ENCODE assay signal across 17 cellular contexts in the genomic region with DNA sequence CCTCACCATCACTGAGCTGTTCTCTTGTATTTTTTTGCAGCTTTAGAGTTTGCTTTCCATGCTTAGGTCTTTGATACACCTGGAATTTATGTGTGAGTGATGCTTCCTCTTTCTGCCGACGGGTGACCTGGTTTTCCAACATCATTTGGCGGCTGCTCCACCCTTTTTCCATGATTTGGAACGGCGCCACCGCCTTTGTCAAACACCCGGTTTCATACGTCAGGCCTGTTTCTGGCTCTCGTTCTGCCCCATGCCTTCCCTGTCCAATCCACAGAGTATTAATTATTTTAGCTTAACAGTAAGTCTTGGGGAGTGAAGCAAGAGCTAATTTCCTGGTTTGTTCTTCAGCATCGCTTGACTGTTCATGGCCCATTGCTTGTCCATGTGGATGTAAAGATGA. TPM values are rescaled to one million over a fixed set of nuclear protein-coding genes. Genes with fewer than 3 reads are reported as not detected.
DNase-seq lines count a peak whose midpoint lies in the region; ATAC-seq and TF ChIP-seq lines count a peak whose summit lies in the region.
"Had no signal": no experiment of that assay in that cellular context is flagged by ENCODE, and none has a peak within 500 bp of the region (broad histone marks: within the 10 kb centered on the region; RNA-seq: fewer than 3 reads in every experiment).

No MANE protein-coding gene starts in this region.

- TF ChIP-seq CTCF in LNCaP clone FGC (IDR thresholded peaks at IDR 0.05; ENCODE audit: control insufficient read depth, extremely low read depth, insufficient read depth) (no peak), coronary artery (IDR thresholded peaks at IDR 0.05) (no peak)

- ATAC-seq in GM19467 (IDR thresholded peaks at IDR 0.05; ENCODE audit: unreplicated experiment): no peak
- ATAC-seq: CD8-positive, alpha-beta T cell; GM23338; HCT116; HepG2 had no signal

- no peak overlapping the region for H3K4me3 ChIP-seq in LNCaP clone FGC (ENCODE audit: low read depth, low read length)
- H3K4me3 ChIP-seq in coronary artery: no peak overlapping the region
- H3K4me3 ChIP-seq: BLaER1 treated with 17β-estradiol and CSF1 and Interleukin-3, amounts not matched to agents 10 nM and 100 nM; GM23338 had no signal

- in situ Hi-C loops in G401 (cut with HindIII; ENCODE audit: low sequenced_read_pairs): no loop called here

- DNase-seq in G401 (ENCODE audit: low spot score): peak; percentile 78
- peak; percentile 10 for DNase-seq in LNCaP clone FGC (ENCODE audit: low read depth)
- DNase-seq in NCI-H69 (lab: John Stamatoyannopoulos, UW): peak; percentile 12
- DNase-seq in coronary artery (ENCODE audit: low spot score): peak; percentile 40
- DNase-seq in germinal center (ENCODE audit: low spot score): no peak
- no peak for DNase-seq in central memory CD4-positive, alpha-beta T cell
- DNase-seq: Calu3; CD8-positive, alpha-beta T cell; DMS79 treated with DMSO at 0.1 percent for 48 hours; HFFc6 had no signal

- no peak overlapping the region for H3K27ac ChIP-seq in coronary artery
- H3K27ac ChIP-seq: BLaER1 treated with 17β-estradiol and CSF1 and Interleukin-3, amounts not matched to agents 10 nM and 100 nM; HL-60 had no signal

RNA-seq across cellular contexts. Expression of a gene that starts 30.2 kb away (rescaled TPM):
- 1.8 and 1.9 TPM in 2 replicates for total RNA-seq in G401 (2014; rRNA removed; shearing (Covaris generic))
- total RNA-seq: A172; Calu3; CD8-positive, alpha-beta T cell; HFFc6 had no signal

Comparison
In these comparisons a context has a peak if more than half of its experiments do, and no peak if none do; other contexts are left out.
1. DNase-seq: peak in G401 (single experiment), LNCaP clone FGC (single experiment), NCI-H69 (single experiment) and coronary artery (single experiment); none in germinal center (single experiment) and central memory CD4-positive, alpha-beta T cell (single experiment).